Comparison of ENCODE assay signal across 20 cellular contexts in genomic region chr2:84231474-84231873, GRCh38.
"Had no signal": no experiment of that assay in that cellular context is flagged by ENCODE, and none has a peak within 500 bp of the region (broad histone marks: within the 10 kb centered on the region; RNA-seq: fewer than 3 reads in every experiment).

No MANE protein-coding gene starts in this region.

- H3K27ac ChIP-seq: brain microvascular endothelial cell, esophagus muscularis mucosa, foreskin keratinocyte, neural progenitor cell, right lobe of liver, thyroid gland, upper lobe of left lung, vagina, VCaP had no signal

- ATAC-seq: activated CD4-positive, CD25-positive, alpha-beta regulatory T cell treated with anti-CD3 and anti-CD28 coated beads, Interleukin-2, amount 50 U/mL, for 24 hours; foreskin keratinocyte; natural killer cell; right lobe of liver; stimulated activated naive CD8-positive, alpha-beta T cell treated with anti-CD3 and anti-CD28 coated beads, Interleukin-15, Interleukin-2, amounts not matched to agents 100 U/mL and 50 U/mL, for 24 hours had no signal

- DNase-seq: activated CD4-positive, alpha-beta T cell treated with anti-CD3 and anti-CD28 coated beads for 48 hours; activated CD4-positive, alpha-beta T cell treated with anti-CD3 and anti-CD28 coated beads, Interleukin-2, amount 50 U/mL, for 48 hours; activated CD8-positive, alpha-beta memory T cell treated with anti-CD3 and anti-CD28 coated beads for 24 hours; activated effector memory CD4-positive, alpha-beta T cell treated with Interleukin-2 at 50 U/mL for 16 hours; activated naive CD4-positive, alpha-beta T cell treated with Interleukin-2 at 50 U/mL for 16 hours; brain microvascular endothelial cell; effector CD4-positive, alpha-beta T cell; foreskin keratinocyte; natural killer cell; right lobe of liver; stimulated activated CD4-positive, alpha-beta T cell treated with anti-CD3 and anti-CD28 coated beads, Interleukin-2, amount 100 ng/mL, for 48 hours; stimulated activated naive CD8-positive, alpha-beta T cell treated with anti-CD3 and anti-CD28 coated beads, Interleukin-15, Interleukin-2, amounts not matched to agents 100 U/mL and 50 U/mL, for 24 hours; T-helper 9 cell; thyroid gland; upper lobe of left lung had no signal
